7 cellular contexts compared by ENCODE assay signal in the genomic region with DNA sequence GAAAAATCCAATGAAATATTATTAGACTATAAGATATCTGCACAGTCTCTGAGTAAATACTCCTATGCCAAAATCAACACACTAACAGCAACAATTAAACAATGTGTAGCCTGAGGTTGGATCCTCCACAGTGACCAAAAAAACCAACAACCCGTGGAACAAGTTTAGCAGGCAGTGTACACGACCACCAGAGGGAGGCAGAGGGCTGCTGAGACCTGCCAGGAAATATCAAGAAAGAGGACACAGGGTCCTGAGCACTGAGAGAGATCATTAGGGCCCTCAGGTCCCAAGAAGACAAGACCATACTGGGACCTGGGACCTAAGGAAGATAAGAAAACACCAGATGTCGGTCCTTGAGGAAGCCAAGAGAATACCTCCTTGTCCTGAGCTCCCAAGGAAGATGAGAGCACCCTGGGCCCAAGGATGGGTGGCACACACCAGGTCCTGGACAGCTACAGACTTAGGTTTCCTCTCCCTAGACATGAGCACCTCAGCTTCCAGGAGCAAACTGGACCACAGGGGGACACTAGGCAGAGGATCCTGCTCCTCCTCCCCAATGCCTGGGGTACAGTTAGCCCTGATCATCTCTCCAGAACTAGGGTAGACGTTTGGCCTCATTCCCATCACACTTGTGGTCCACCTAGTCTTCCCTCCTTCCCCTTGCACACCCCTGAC. TPM values are rescaled to one million over a fixed set of nuclear protein-coding genes. Genes with fewer than 3 reads are reported as not detected.
DNase-seq lines count a peak whose midpoint lies in the region; ATAC-seq, FAIRE-seq and TF ChIP-seq lines count a peak whose summit lies in the region.

No MANE protein-coding gene starts in this region.

- TF ChIP-seq POLR2A in GM12891 (IDR thresholded peaks at IDR 0.05; ENCODE audit: low read depth, low read length) = no peak

- FAIRE-seq in GM12891 (lab: Jason Lieb, UNC) = peak; percentile 20

- DNase-seq in GM12891 (ENCODE audit: insufficient read length, low spot score) (no peak), NCI-H146 treated with DMSO at 0.1 percent for 48 hours (lab: John Stamatoyannopoulos, UW; ENCODE audit: unreplicated experiment) (peak; percentile 25), myocyte (ENCODE audit: low read depth) (peak; percentile 32)
- peak; percentile 30 to 35 for DNase-seq in activated CD4-positive, alpha-beta T cell treated with anti-CD3 and anti-CD28 coated beads, Interleukin-2, amount 50 U/mL, for 24 hours (ENCODE audit: low read depth in 1 of 2, low spot score in 1 of 2)
- DNase-seq in effector CD8-positive, alpha-beta T cell (lab: John Stamatoyannopoulos, UW) = peak; percentile 7
- peak; percentile 73 for DNase-seq in stimulated activated naive CD8-positive, alpha-beta T cell treated with anti-CD3 and anti-CD28 coated beads, Interleukin-15, Interleukin-2, amounts not matched to agents 100 U/mL and 50 U/mL, for 24 hours

- ATAC-seq in stimulated activated naive CD8-positive, alpha-beta T cell treated with anti-CD3 and anti-CD28 coated beads, Interleukin-15, Interleukin-2, amounts not matched to agents 100 U/mL and 50 U/mL, for 24 hours = no peak
- ATAC-seq in GM21737 (IDR thresholded peaks at IDR 0.05; ENCODE audit: unreplicated experiment) = no peak

TF ChIP-seq in GM12891, 5 proteins besides CTCF, POLR2A, EP300 and RAD21:
- TF ChIP-seq PAX5 (IDR thresholded peaks at IDR 0.05; ENCODE audit: insufficient read depth, low read length, severe bottlenecking) = no peak
- TF ChIP-seq POLR2AphosphoS5 (IDR thresholded peaks at IDR 0.05; ENCODE audit: low read depth, low read length) = no peak

RNA-seq across cellular contexts. Expression of a gene that starts 0.8 kb away (rescaled TPM):
- polyA plus RNA-seq in GM12891 (2012; ENCODE audit: low read depth, missing spikeins) = 14.1 TPM
- total RNA-seq in myocyte = 13.8 and 15.2 TPM in 2 replicates
- 12.2 TPM for polyA plus RNA-seq in myocyte (2012)

RNA-seq across cellular contexts. Expression of a gene that starts 31.4 kb away (rescaled TPM):
- 1.7 TPM for polyA plus RNA-seq in GM12891 (2012; ENCODE audit: low read depth, missing spikeins)
- 11.2 and 13.2 TPM in 2 replicates for total RNA-seq in myocyte
- 8.1 TPM for polyA plus RNA-seq in myocyte (2012)

RNA-seq across cellular contexts. Expression of a gene that starts 46.7 kb away (rescaled TPM):
- polyA plus RNA-seq in GM12891 (2012; ENCODE audit: low read depth, missing spikeins) = 33.5 TPM
- total RNA-seq in myocyte = 30.2 and 39.2 TPM in 2 replicates
- 28.3 TPM for polyA plus RNA-seq in myocyte (2012)
